Comparison of ENCODE assay signal across 21 cellular contexts in genomic region chr10:62844280-62845011, GRCh38. TPM values are rescaled to one million over a fixed set of nuclear protein-coding genes. Genes with fewer than 3 reads are reported as not detected.
DNase-seq lines count a peak whose midpoint lies in the region; ATAC-seq and TF ChIP-seq lines count a peak whose summit lies in the region.
"Had no signal": no experiment of that assay in that cellular context is flagged by ENCODE, and none has a peak within 500 bp of the region (broad histone marks: within the 10 kb centered on the region; RNA-seq: fewer than 3 reads in every experiment).

No MANE protein-coding gene starts in this region.

- H3K4me3 ChIP-seq in vagina: no peak overlapping the region
- H3K4me3 ChIP-seq in colonic mucosa: no peak overlapping the region
- H3K4me3 ChIP-seq: body of pancreas, gastroesophageal sphincter, skin epidermis, tibial artery had no signal

- H3K9me3 ChIP-seq in vagina (no peaks in the 10 kb centered on the region), colonic mucosa (no peaks in the 10 kb centered on the region)

- H3K27ac ChIP-seq in vagina: no peak overlapping the region
- H3K27ac ChIP-seq in colonic mucosa: no peak overlapping the region
- H3K27ac ChIP-seq: body of pancreas, gastroesophageal sphincter, neutrophil, tibial artery had no signal

- H3K36me3 ChIP-seq in vagina (no peaks in the 10 kb centered on the region), colonic mucosa (no peaks in the 10 kb centered on the region)
- H3K36me3 ChIP-seq: gastroesophageal sphincter, neutrophil, tibial artery had no signal

- no peak for ATAC-seq in HG03442 (IDR thresholded peaks at IDR 0.05; ENCODE audit: unreplicated experiment)
- ATAC-seq: body of pancreas; esophagus mucosa; gastroesophageal sphincter; Right ventricle myocardium inferior; stimulated activated naive B cell treated with anti-CD40 and anti-IgM and Interleukin-4, amounts not matched to agents 10 μg/mL and 1 μg/mL and 100 μg/mL, for 72 hours had no signal

- DNase-seq in stimulated activated CD4-positive, alpha-beta T cell treated with anti-CD3 and anti-CD28 coated beads, Interleukin-12 subunit alpha, Interleukin-12 subunit beta, amount 100 ng/mL, for 4 hours: peak; percentile 22
- no peak for DNase-seq in stimulated activated CD4-positive, alpha-beta T cell treated with anti-CD3 and anti-CD28 coated beads, Interleukin-2, amount 100 ng/mL, for 48 hours
- DNase-seq in activated naive CD4-positive, alpha-beta T cell treated with anti-CD3 and anti-CD28 coated beads, Interleukin-2, amount 50 U/mL, for 16 hours: peak; percentile 12
- peak; percentile 29 for DNase-seq in stimulated activated CD4-positive, alpha-beta T cell treated with anti-CD3 and anti-CD28 coated beads, Interleukin-1b, Interleukin-23, amount 100 ng/mL, for 48 hours
- DNase-seq in vagina (ENCODE audit: extremely low spot score in 2 of 2) (no peak), colonic mucosa (no peak), NCI-H446 treated with DMSO at 0.1 percent for 48 hours (lab: John Stamatoyannopoulos, UW) (no peak)
- DNase-seq: body of pancreas; CD4-positive, alpha-beta T cell; effector memory CD4-positive, alpha-beta T cell; GDM1; NCI-H1417; NCI-H526 treated with DMSO at 0.1 percent for 48 hours; stimulated activated naive B cell treated with anti-CD40 and anti-IgM and Interleukin-4, amounts not matched to agents 10 μg/mL and 1 μg/mL and 100 μg/mL, for 72 hours; tibial artery had no signal

- no peak for TF ChIP-seq CTCF in vagina (IDR thresholded peaks at IDR 0.05)
- TF ChIP-seq CTCF in colonic mucosa (IDR thresholded peaks at IDR 0.05): no peak

- no peaks in the 10 kb centered on the region for H3K27me3 ChIP-seq in vagina
- H3K27me3 ChIP-seq in colonic mucosa: no peaks in the 10 kb centered on the region
- H3K27me3 ChIP-seq: body of pancreas had no signal

- no peak overlapping the region for H3K9ac ChIP-seq in colonic mucosa (ENCODE audit: low read depth in 2 of 2, low read length in 2 of 2)

- TF ChIP-seq POLR2A in vagina (IDR thresholded peaks at IDR 0.05): no peak

- intact Hi-C loops in vagina (cut with DNase I) (no loop called here), colonic mucosa (cut with DNase I) (loop anchor here (10.0 kb wide), 1 partner anchor 240 kb away; no protein-coding TSS in a partner anchor)

- H3K4me1 ChIP-seq in vagina: no peaks in the 10 kb centered on the region
- no peaks in the 10 kb centered on the region for H3K4me1 ChIP-seq in colonic mucosa
- H3K4me1 ChIP-seq: body of pancreas, gastroesophageal sphincter, tibial artery had no signal

RNA-seq across cellular contexts. Expression of gene EGR2, which starts 28.3 kb away (rescaled TPM):
- 3.2 TPM for total RNA-seq in vagina
- total RNA-seq in colonic mucosa: 1 to 10 TPM in 1 of 2 donors, under 1 TPM in 1; 0.20 to 8.2 TPM

RNA-seq across cellular contexts. Expression of gene ADO, which starts 39.9 kb away (rescaled TPM):
- 17.2 TPM for total RNA-seq in vagina
- total RNA-seq in colonic mucosa: 10 to 100 TPM; 13.5 to 15.5 TPM

Comparison
In these comparisons a context has a peak if more than half of its experiments do, and no peak if none do; other contexts are left out.
1. DNase-seq: peak in stimulated activated CD4-positive, alpha-beta T cell treated with anti-CD3 and anti-CD28 coated beads, Interleukin-12 subunit alpha, Interleukin-12 subunit beta, amount 100 ng/mL, for 4 hours (single experiment), activated naive CD4-positive, alpha-beta T cell treated with anti-CD3 and anti-CD28 coated beads, Interleukin-2, amount 50 U/mL, for 16 hours (single experiment) and stimulated activated CD4-positive, alpha-beta T cell treated with anti-CD3 and anti-CD28 coated beads, Interleukin-1b, Interleukin-23, amount 100 ng/mL, for 48 hours (single experiment); none in stimulated activated CD4-positive, alpha-beta T cell treated with anti-CD3 and anti-CD28 coated beads, Interleukin-2, amount 100 ng/mL, for 48 hours (0 of 2), vagina (0 of 2), colonic mucosa (single experiment) and NCI-H446 treated with DMSO at 0.1 percent for 48 hours (single experiment).